Comparison of ENCODE assay signal across 29 cellular contexts in the genomic region with DNA sequence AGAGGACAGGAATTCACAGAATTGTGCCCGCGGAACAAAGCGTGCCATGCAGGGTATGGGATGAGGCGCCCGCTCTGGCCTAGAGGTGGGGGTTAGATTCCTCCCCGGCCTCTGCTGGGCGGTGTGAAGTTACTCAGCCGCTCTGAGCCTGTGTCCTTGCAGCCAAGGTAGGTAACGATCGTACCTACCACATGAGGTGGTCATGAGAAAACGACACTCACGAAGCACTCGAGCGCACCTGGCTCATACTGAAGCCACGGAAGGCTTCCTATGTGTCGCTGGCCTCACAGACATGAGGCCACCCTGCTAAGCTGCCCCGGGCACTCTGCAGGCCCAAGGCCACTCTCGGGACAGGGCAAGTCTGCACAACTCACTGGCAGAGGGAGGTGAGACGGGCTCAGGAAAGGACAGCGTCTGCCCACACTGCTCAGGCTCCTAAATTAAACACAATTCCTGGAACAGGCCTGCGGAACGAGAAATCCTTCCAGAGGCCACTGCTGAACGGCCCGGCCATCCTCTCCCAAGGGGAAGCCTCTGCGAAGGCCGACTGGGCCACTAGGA.
A peak's percentile ranks its signal among the peaks of the same experiment; 100 is the strongest.
DNase-seq lines count a peak whose midpoint lies in the region; ATAC-seq, FAIRE-seq and TF ChIP-seq lines count a peak whose summit lies in the region.
"Had no signal": no experiment of that assay in that cellular context is flagged by ENCODE, and none has a peak within 500 bp of the region (broad histone marks: within the 10 kb centered on the region; RNA-seq: fewer than 3 reads in every experiment).

No MANE protein-coding gene starts in this region.

- FAIRE-seq in pancreas (lab: Jason Lieb, UNC), result no peak
- FAIRE-seq: A204.1, bronchial epithelial cell, endometrium, TTC549 had no signal

- TF ChIP-seq POLR2A in heart left ventricle (IDR thresholded peaks at IDR 0.05) (no peak), lower leg skin (IDR thresholded peaks at IDR 0.05) (no peak)

- no peak for TF ChIP-seq CTCF in heart left ventricle (IDR thresholded peaks at IDR 0.05)
- no peak for TF ChIP-seq CTCF in endodermal cell (conservative IDR thresholded peaks at IDR 0.05)
- TF ChIP-seq CTCF in pancreas (IDR thresholded peaks at IDR 0.05), result no peak
- TF ChIP-seq CTCF in upper lobe of right lung (IDR thresholded peaks at IDR 0.05), result no peak
- no peak for TF ChIP-seq CTCF in lower leg skin (IDR thresholded peaks at IDR 0.05)

- DNase-seq in heart left ventricle (peak in 1 of 5 donors; percentile 45), Right ventricle myocardium inferior (ENCODE audit: missing footprints) (no peak), endodermal cell (no peak), pancreas (peak; percentile 73 to 92 (median 84)), upper lobe of right lung (no peak), lower leg skin (ENCODE audit: low spot score in 2 of 2) (no peak), NCI-H446 treated with DMSO at 0.1 percent for 48 hours (lab: John Stamatoyannopoulos, UW) (no peak)
- no peak for DNase-seq in activated T-cell treated with anti-CD3 and anti-CD28 coated beads, Interleukin-2, amount 50 U/mL, for 24 hours
- DNase-seq: activated gamma-delta T cell; activated naive CD8-positive, alpha-beta T cell treated with anti-CD3 and anti-CD28 coated beads, Interleukin-2, amount 50 U/mL, for 24 hours; AML-193; CD4-positive, alpha-beta memory T cell; cortex of kidney; DMS 273 treated with DMSO at 0.1 percent for 48 hours; HFFc6; left colon; natural killer cell; NCI-H1417 treated with DMSO at 0.1 percent for 48 hours; NCI-H524; ovary; PC-3; SIG-M5; stomach; SW 1271; upper lobe of left lung had no signal

- H3K9ac ChIP-seq in endodermal cell (ENCODE audit: extremely low read depth, low read length, poor library complexity, severe bottlenecking), result no peak overlapping the region

- no peaks in the 10 kb centered on the region for H3K36me3 Mint-ChIP-seq in endodermal cell (ENCODE audit: low read depth)
- no peaks in the 10 kb centered on the region for H3K36me3 Mint-ChIP-seq in activated T-cell treated with anti-CD3 and anti-CD28 coated beads, Interleukin-2, amount 50 U/mL, for 24 hours (ENCODE audit: low read depth)
- H3K36me3 Mint-ChIP-seq: CD4-positive, alpha-beta memory T cell; natural killer cell had no signal

- H3K27me3 ChIP-seq in heart left ventricle, result no peaks in the 10 kb centered on the region
- H3K27me3 ChIP-seq in endodermal cell (ENCODE audit: control insufficient read depth, insufficient read depth, low read length, poor library complexity, severe bottlenecking), result no peaks in the 10 kb centered on the region
- no peaks in the 10 kb centered on the region for H3K27me3 ChIP-seq in pancreas
- H3K27me3 ChIP-seq in upper lobe of right lung, result no peaks in the 10 kb centered on the region
- H3K27me3 ChIP-seq: ovary, stomach, upper lobe of left lung had no signal

- H3K36me3 ChIP-seq in heart left ventricle (no peaks in the 10 kb centered on the region), endodermal cell (ENCODE audit: control insufficient read depth, insufficient read depth, low read length) (no peaks in the 10 kb centered on the region), pancreas (no peaks in the 10 kb centered on the region), upper lobe of right lung (no peaks in the 10 kb centered on the region)
- H3K36me3 ChIP-seq: ovary, stomach, upper lobe of left lung had no signal

- H3K27ac ChIP-seq in heart left ventricle (peak overlapping the region in 8 of 12 donors; percentile 1 to 72 (median 21)), endodermal cell (ENCODE audit: low read depth, low read length) (peak overlapping the region; percentile 80), pancreas (peak overlapping the region; percentile 74 to 83 (median 80)), upper lobe of right lung (no peak overlapping the region)
- H3K27ac ChIP-seq: ovary, upper lobe of left lung had no signal

- no peak overlapping the region for H3K4me3 ChIP-seq in heart left ventricle
- no peak overlapping the region for H3K4me3 ChIP-seq in endodermal cell (ENCODE audit: low read length)
- no peak overlapping the region for H3K4me3 ChIP-seq in pancreas
- no peak overlapping the region for H3K4me3 ChIP-seq in upper lobe of right lung
- no peak overlapping the region for H3K4me3 ChIP-seq in lower leg skin (ENCODE audit: low read depth, poor library complexity, severe bottlenecking)
- H3K4me3 ChIP-seq: ovary, stomach, upper lobe of left lung had no signal

- ATAC-seq in heart left ventricle, result peak; percentile 49 to 78 (median 73)
- ATAC-seq in Right ventricle myocardium inferior, result no peak
- ATAC-seq in pancreas, result peak; percentile 70 to 84 (median 78)
- ATAC-seq in upper lobe of right lung, result peak; percentile 15
- ATAC-seq: activated naive CD8-positive, alpha-beta T cell treated with anti-CD3 and anti-CD28 coated beads, Interleukin-2, amount 50 U/mL, for 24 hours; left colon; natural killer cell; PC-3 had no signal

- 71 to 76% (median 76%) methylated on average over 24 to 26 of the region's 26 CpGs for WGBS in heart left ventricle, 4 donors
- WGBS in endodermal cell (ENCODE audit: insufficient coverage in 1 of 2, insufficient read length in 1 of 2), 2 experiments, result 85 to 93% methylated on average over 18 to 26 of the region's 26 CpGs
- 44% methylated on average over 26 of the region's 26 CpGs for WGBS in pancreas, 2 donors
- 86 to 90% methylated on average over 26 of the region's 26 CpGs for WGBS in lower leg skin, 2 donors

- peaks cover 1% of the 10 kb centered on the region for H3K27me3 Mint-ChIP-seq in endodermal cell (ENCODE audit: insufficient read depth)
- H3K27me3 Mint-ChIP-seq in activated T-cell treated with anti-CD3 and anti-CD28 coated beads, Interleukin-2, amount 50 U/mL, for 24 hours, result no peaks in the 10 kb centered on the region
- H3K27me3 Mint-ChIP-seq: CD4-positive, alpha-beta memory T cell had no signal

- H3K4me3 Mint-ChIP-seq in endodermal cell, result no peak overlapping the region
- H3K4me3 Mint-ChIP-seq in activated T-cell treated with anti-CD3 and anti-CD28 coated beads, Interleukin-2, amount 50 U/mL, for 24 hours, result no peak overlapping the region
- H3K4me3 Mint-ChIP-seq: activated naive CD8-positive, alpha-beta T cell treated with anti-CD3 and anti-CD28 coated beads, Interleukin-2, amount 50 U/mL, for 24 hours; CD4-positive, alpha-beta memory T cell; HFFc6; natural killer cell had no signal

- no peaks in the 10 kb centered on the region for H3K9me3 ChIP-seq in heart left ventricle
- H3K9me3 ChIP-seq in endodermal cell (ENCODE audit: control insufficient read depth, low read length), result no peaks in the 10 kb centered on the region
- H3K9me3 ChIP-seq in pancreas, result no peaks in the 10 kb centered on the region
- no peaks in the 10 kb centered on the region for H3K9me3 ChIP-seq in upper lobe of right lung
- H3K9me3 ChIP-seq: ovary, stomach, upper lobe of left lung had no signal

- H3K4me1 ChIP-seq in heart left ventricle (peaks cover 0 to 38% (median 14%) of the 10 kb centered on the region in 12 donors), endodermal cell (ENCODE audit: control insufficient read depth, insufficient read depth, low read length) (no peaks in the 10 kb centered on the region), pancreas (peaks cover 28 to 66% (median 52%) of the 10 kb centered on the region in 3 donors), upper lobe of right lung (peaks cover 19% of the 10 kb centered on the region)

- intact Hi-C loops in heart left ventricle (cut with DNase I), result no loop called here
- intact Hi-C loops in Right ventricle myocardium inferior (cut with DNase I), result no loop called here
- intact Hi-C loops in pancreas (cut with DNase I), result no loop called here
- intact Hi-C loops in upper lobe of right lung (cut with DNase I), result no loop called here
- intact Hi-C loops in lower leg skin (cut with DNase I; ENCODE audit: low total_unique reads), result no loop called here

- peaks cover 31% of the 10 kb centered on the region for H3K4me1 Mint-ChIP-seq in endodermal cell
- H3K4me1 Mint-ChIP-seq in activated T-cell treated with anti-CD3 and anti-CD28 coated beads, Interleukin-2, amount 50 U/mL, for 24 hours (ENCODE audit: low read depth), result peaks cover 7% of the 10 kb centered on the region

- no peak overlapping the region for H3K27ac Mint-ChIP-seq in endodermal cell
- no peak overlapping the region for H3K27ac Mint-ChIP-seq in activated T-cell treated with anti-CD3 and anti-CD28 coated beads, Interleukin-2, amount 50 U/mL, for 24 hours
- H3K27ac Mint-ChIP-seq: activated naive CD8-positive, alpha-beta T cell treated with anti-CD3 and anti-CD28 coated beads, Interleukin-2, amount 50 U/mL, for 24 hours; HFFc6; natural killer cell had no signal

- H3K9me3 Mint-ChIP-seq in endodermal cell, result no peaks in the 10 kb centered on the region
- H3K9me3 Mint-ChIP-seq in activated T-cell treated with anti-CD3 and anti-CD28 coated beads, Interleukin-2, amount 50 U/mL, for 24 hours, result no peaks in the 10 kb centered on the region
- H3K9me3 Mint-ChIP-seq: activated naive CD8-positive, alpha-beta T cell treated with anti-CD3 and anti-CD28 coated beads, Interleukin-2, amount 50 U/mL, for 24 hours; CD4-positive, alpha-beta memory T cell; HFFc6; natural killer cell had no signal

Comparison
In these comparisons a context has a peak if more than half of its experiments do, and no peak if none do; other contexts are left out.
1. DNase-seq: peak in pancreas (6 of 6); none in Right ventricle myocardium inferior (single experiment), endodermal cell (single experiment), upper lobe of right lung (single experiment), lower leg skin (0 of 2), activated T-cell treated with anti-CD3 and anti-CD28 coated beads, Interleukin-2, amount 50 U/mL, for 24 hours (single experiment) and NCI-H446 treated with DMSO at 0.1 percent for 48 hours (single experiment).